40 cellular contexts compared by ENCODE assay signal in the genomic region with DNA sequence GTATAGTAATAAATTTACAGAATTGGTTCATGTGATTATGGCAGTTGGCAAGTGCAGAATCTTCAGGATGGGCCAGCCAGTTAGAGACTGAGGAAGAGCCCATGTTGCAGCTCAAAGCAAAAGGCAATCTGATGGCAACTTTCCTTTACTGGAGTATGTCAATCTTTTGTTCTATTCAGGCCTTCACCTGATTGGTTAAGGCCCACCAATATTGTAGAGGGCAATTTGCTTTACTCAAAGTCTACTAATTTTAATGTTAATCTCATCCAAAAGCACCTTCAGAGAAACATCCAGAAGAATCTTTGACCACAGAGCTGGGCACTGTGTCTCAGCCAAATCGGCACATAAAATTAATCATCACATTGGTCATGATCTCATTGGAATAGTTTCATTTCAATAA. TPM values are rescaled to one million over a fixed set of nuclear protein-coding genes. Genes with fewer than 3 reads are reported as not detected.
"Had no signal": no experiment of that assay in that cellular context is flagged by ENCODE, and none has a peak within 500 bp of the region (broad histone marks: within the 10 kb centered on the region; RNA-seq: fewer than 3 reads in every experiment).

No MANE protein-coding gene starts in this region.

- H3K4me3 ChIP-seq: MG63 had no signal

- H3K27me3 ChIP-seq: MG63 had no signal

- DNase-seq: Karpas-422, Kasumi-1, MG63, MM.1S, MV-4-11, NCI-H1048, NCI-H1092, NCI-H1092 treated with DMSO at 0.1 percent for 48 hours, NCI-H1105, NCI-H1105 treated with DMSO at 0.1 percent for 48 hours, NCI-H1417, NCI-H1417 treated with DMSO at 0.1 percent for 48 hours, NCI-H1436, NCI-H1436 treated with DMSO at 0.1 percent for 48 hours, NCI-H146, NCI-H1694, NCI-H1694 treated with DMSO at 0.1 percent for 48 hours, NCI-H187, NCI-H187 treated with DMSO at 0.1 percent for 48 hours, NCI-H1930, NCI-H2029, NCI-H2029 treated with DMSO at 0.1 percent for 48 hours, NCI-H2081, NCI-H2081 treated with DMSO at 0.1 percent for 48 hours, NCI-H2107, NCI-H2171, NCI-H2171 treated with DMSO at 0.1 percent for 48 hours, NCI-H2227 treated with DMSO at 0.1 percent for 48 hours, NCI-H226, NCI-H345, NCI-H446, NCI-H446 treated with DMSO at 0.1 percent for 48 hours, NCI-H510A, NCI-H510A treated with DMSO at 0.1 percent for 48 hours, NCI-H524, NCI-H524 treated with DMSO at 0.1 percent for 48 hours had no signal

- H3K36me3 ChIP-seq: MG63 had no signal

- H3K9me3 ChIP-seq: MG63 had no signal

RNA-seq across cellular contexts. Expression of gene POM121L12, which starts 20.0 kb away (rescaled TPM):
- total RNA-seq: LHCN-M2, M059J, MCF 10A, NCI-H460 had no signal
